14 cellular contexts compared by ENCODE assay signal in the genomic region with DNA sequence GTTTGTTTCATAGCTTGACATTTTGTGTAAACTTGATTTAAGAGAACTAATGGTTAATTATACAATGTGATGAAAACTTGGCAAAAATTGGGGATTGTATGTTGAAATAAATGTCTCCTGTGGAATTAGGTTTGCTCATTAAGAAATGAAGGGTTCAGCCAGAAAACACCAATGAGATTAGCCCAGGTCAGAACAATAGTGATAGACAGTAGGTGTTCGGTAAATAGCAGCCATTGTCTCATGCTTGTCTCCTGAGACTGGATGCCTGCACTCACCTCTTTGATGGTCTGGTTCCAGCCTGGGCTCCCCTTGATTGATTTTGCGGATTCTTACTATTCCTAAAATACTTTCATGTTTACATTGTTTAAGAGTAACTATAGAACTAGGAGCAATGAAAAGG.
DNase-seq lines count a peak whose midpoint lies in the region; ATAC-seq and TF ChIP-seq lines count a peak whose summit lies in the region.
"Had no signal": no experiment of that assay in that cellular context is flagged by ENCODE, and none has a peak within 500 bp of the region (broad histone marks: within the 10 kb centered on the region; RNA-seq: fewer than 3 reads in every experiment).

No MANE protein-coding gene starts in this region.

- H3K9me3 Mint-ChIP-seq in MCF 10A (ENCODE audit: unreplicated experiment) (peaks cover 22% of the 10 kb centered on the region), endodermal cell (peaks cover 5% of the 10 kb centered on the region), neural progenitor cell (no peaks in the 10 kb centered on the region)

- no peak overlapping the region for H2AFZ ChIP-seq in neural progenitor cell (replicated peaks)

- H3K4me3 Mint-ChIP-seq in MCF 10A (ENCODE audit: unreplicated experiment), result no peak overlapping the region
- H3K4me3 Mint-ChIP-seq in endodermal cell, result no peak overlapping the region
- H3K4me3 Mint-ChIP-seq in neural progenitor cell, result no peak overlapping the region
- H3K4me3 Mint-ChIP-seq: CD4-positive, alpha-beta memory T cell had no signal

- no peaks in the 10 kb centered on the region for H3K9me3 ChIP-seq in breast epithelium
- peaks cover 12% of the 10 kb centered on the region for H3K9me3 ChIP-seq in endodermal cell (ENCODE audit: control insufficient read depth, low read length)
- no peaks in the 10 kb centered on the region for H3K9me3 ChIP-seq in neural progenitor cell (ENCODE audit: low read depth)
- H3K9me3 ChIP-seq: A549, BE2C, HAP-1 had no signal

- no peak for ATAC-seq in GM18505 (IDR thresholded peaks at IDR 0.05; ENCODE audit: unreplicated experiment)
- ATAC-seq: A549 had no signal

- no peaks in the 10 kb centered on the region for H3F3A ChIP-seq in neural progenitor cell (ENCODE audit: low read depth)

- H3K4me2 ChIP-seq in neural progenitor cell, result peak overlapping the region; percentile 13
- H3K4me2 ChIP-seq: A549 had no signal

- no peaks in the 10 kb centered on the region for H3K4me1 ChIP-seq in breast epithelium
- H3K4me1 ChIP-seq in endodermal cell (ENCODE audit: control insufficient read depth, insufficient read depth, low read length), result peaks cover 11% of the 10 kb centered on the region
- H3K4me1 ChIP-seq in neural progenitor cell, result peaks cover 27% of the 10 kb centered on the region
- H3K4me1 ChIP-seq: A549, BE2C, HAP-1 had no signal

- DNase-seq in MCF 10A (ENCODE audit: unreplicated experiment) (no peak), breast epithelium (ENCODE audit: low spot score in 2 of 2) (no peak), NCI-H69 (lab: John Stamatoyannopoulos, UW) (peak; percentile 54), endodermal cell (no peak), neural progenitor cell (ENCODE audit: low spot score) (peak; percentile 43), DMS153 (lab: John Stamatoyannopoulos, UW) (no peak)
- DNase-seq: BE2C; CD4-positive, alpha-beta memory T cell; DND-41; GDM1 had no signal

- no peak for TF ChIP-seq POLR2A in breast epithelium (IDR thresholded peaks at IDR 0.05)
- no peak for TF ChIP-seq POLR2A in GM18505 (IDR thresholded peaks at IDR 0.05; ENCODE audit: borderline replicate concordance, extremely low read depth, insufficient read depth, insufficient read length)

- H3K27ac Mint-ChIP-seq in MCF 10A (ENCODE audit: low read depth, unreplicated experiment) (peak overlapping the region; percentile 5), endodermal cell (peak overlapping the region; percentile 85), neural progenitor cell (no peak overlapping the region)
- H3K27ac Mint-ChIP-seq: CD4-positive, alpha-beta memory T cell had no signal

- POLR2A ChIA-PET in MCF 10A (lab: Yijun Ruan, JAX), result interaction anchor here (0.5 kb wide), 1 partner anchor 522 kb away, joined by 3 read pairs; no protein-coding TSS in a partner anchor

- H3K27me3 Mint-ChIP-seq in MCF 10A (ENCODE audit: insufficient read depth, unreplicated experiment) (no peaks in the 10 kb centered on the region), endodermal cell (ENCODE audit: insufficient read depth) (no peaks in the 10 kb centered on the region), neural progenitor cell (ENCODE audit: insufficient read depth, low read depth) (no peaks in the 10 kb centered on the region)
- H3K27me3 Mint-ChIP-seq: CD4-positive, alpha-beta memory T cell had no signal

- H3K36me3 Mint-ChIP-seq in MCF 10A (ENCODE audit: insufficient read depth, unreplicated experiment) (peaks cover 7% of the 10 kb centered on the region), endodermal cell (ENCODE audit: low read depth) (peaks cover 44% of the 10 kb centered on the region), neural progenitor cell (peaks cover 33% of the 10 kb centered on the region)
- H3K36me3 Mint-ChIP-seq: CD4-positive, alpha-beta memory T cell had no signal

- H3K9ac ChIP-seq in endodermal cell (ENCODE audit: extremely low read depth, low read length, poor library complexity, severe bottlenecking) (no peak overlapping the region), neural progenitor cell (no peak overlapping the region)

- H3K4me1 Mint-ChIP-seq in MCF 10A (ENCODE audit: insufficient read depth, unreplicated experiment) (no peaks in the 10 kb centered on the region), endodermal cell (peaks cover 27% of the 10 kb centered on the region), neural progenitor cell (peaks cover 13% of the 10 kb centered on the region)
- H3K4me1 Mint-ChIP-seq: CD4-positive, alpha-beta memory T cell had no signal

- H4K20me1 ChIP-seq in neural progenitor cell (ENCODE audit: low read depth), result no peaks in the 10 kb centered on the region

- TF ChIP-seq CTCF in MCF 10A (IDR thresholded peaks at IDR 0.05; ENCODE audit: unreplicated experiment) (no peak), breast epithelium (IDR thresholded peaks at IDR 0.05) (no peak), endodermal cell (conservative IDR thresholded peaks at IDR 0.05) (no peak), neural progenitor cell (IDR thresholded peaks at IDR 0.05) (no peak)

- 67 to 78% methylated on average over 1 to 2 of the region's 2 CpGs for WGBS in endodermal cell (ENCODE audit: insufficient coverage in 1 of 2, insufficient read length in 1 of 2), 2 experiments

- no peaks in the 10 kb centered on the region for H3K79me2 ChIP-seq in neural progenitor cell (ENCODE audit: low read depth)

- no peaks in the 10 kb centered on the region for H3K27me3 ChIP-seq in breast epithelium
- H3K27me3 ChIP-seq in endodermal cell (ENCODE audit: control insufficient read depth, insufficient read depth, low read length, poor library complexity, severe bottlenecking), result no peaks in the 10 kb centered on the region
- no peaks in the 10 kb centered on the region for H3K27me3 ChIP-seq in neural progenitor cell

- H3K27ac ChIP-seq in breast epithelium (no peak overlapping the region), endodermal cell (ENCODE audit: low read depth, low read length) (no peak overlapping the region), neural progenitor cell (no peak overlapping the region)
- H3K27ac ChIP-seq: A549, C4-2B had no signal

- intact Hi-C loops in MCF 10A (cut with micrococcal nuclease) (no loop called here), breast epithelium (cut with DNase I; ENCODE audit: low total_unique reads) (no loop called here)

- H3K4me3 ChIP-seq in breast epithelium (no peak overlapping the region), endodermal cell (ENCODE audit: low read length) (peak overlapping the region; percentile 9), neural progenitor cell (no peak overlapping the region)
- H3K4me3 ChIP-seq: A549, HAP-1 had no signal

- BruUV-seq in MCF 10A (replicated peaks; lab: Mats Ljungman, UMichigan), result no TSS peak

- CTCF ChIA-PET in MCF 10A (lab: Yijun Ruan, JAX), result interaction anchor here (0.6 to 0.7 kb wide), 2 partner anchors 78 to 1029 kb away, joined by 3 to 5 read pairs; no protein-coding TSS in a partner anchor

- H3K36me3 ChIP-seq in breast epithelium (no peaks in the 10 kb centered on the region), endodermal cell (ENCODE audit: control insufficient read depth, insufficient read depth, low read length) (peaks cover 18% of the 10 kb centered on the region), neural progenitor cell (no peaks in the 10 kb centered on the region)
- H3K36me3 ChIP-seq: BE2C, HAP-1 had no signal

Comparison
In these comparisons a context has a peak if more than half of its experiments do, and no peak if none do; other contexts are left out.
1. DNase-seq: peak in NCI-H69 (single experiment) and neural progenitor cell (single experiment); none in MCF 10A (single experiment), breast epithelium (0 of 2), endodermal cell (single experiment) and DMS153 (single experiment).